In the genomic region with DNA sequence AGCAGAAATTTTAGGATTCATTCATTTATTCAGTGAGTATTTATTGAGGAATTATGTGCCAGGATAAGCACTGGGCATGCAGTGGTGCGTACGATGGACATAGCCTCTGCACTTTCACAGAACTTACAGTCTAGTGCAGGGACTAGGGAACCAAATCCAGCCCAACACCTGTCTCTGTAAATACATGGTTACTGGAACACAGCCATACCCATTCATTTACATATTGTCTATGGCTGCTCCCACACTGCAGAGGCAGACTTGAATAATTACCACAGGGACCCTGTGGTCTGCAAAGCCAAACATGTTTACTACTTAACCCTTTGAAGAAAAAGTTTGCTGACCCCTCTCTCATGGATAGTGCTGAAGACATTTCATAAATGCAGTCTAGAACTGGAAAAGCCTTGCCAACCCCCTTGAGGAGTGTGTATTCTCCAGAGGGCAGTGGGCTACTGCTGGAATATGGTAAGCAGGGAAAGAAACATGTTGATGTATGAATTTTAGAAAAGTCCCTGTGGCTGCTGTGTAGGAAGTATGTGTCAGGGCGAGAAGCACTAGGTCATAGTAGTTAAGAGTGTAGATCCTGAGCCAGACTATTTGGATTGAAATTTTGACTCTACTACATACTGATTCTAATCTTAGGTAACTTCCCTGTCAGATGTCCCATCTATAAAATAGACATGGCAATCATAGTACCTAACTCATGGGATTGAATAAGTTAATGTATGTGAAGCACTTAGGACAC, we compare ENCODE assay signal across 11 cellular contexts.
A peak's percentile ranks its signal among the peaks of the same experiment; 100 is the strongest.
DNase-seq lines count a peak whose midpoint lies in the region; ATAC-seq lines count a peak whose summit lies in the region.
"Had no signal": no experiment of that assay in that cellular context is flagged by ENCODE, and none has a peak within 500 bp of the region (broad histone marks: within the 10 kb centered on the region; RNA-seq: fewer than 3 reads in every experiment).

No MANE protein-coding gene starts in this region.

- H3K27me3 ChIP-seq in skeletal muscle satellite cell (ENCODE audit: control insufficient read depth, insufficient read depth, low read length): no peaks in the 10 kb centered on the region
- H3K27me3 ChIP-seq: adrenal gland, neural progenitor cell had no signal

- H3K9ac ChIP-seq in skeletal muscle satellite cell (ENCODE audit: low read depth, low read length): no peak overlapping the region
- H3K9ac ChIP-seq: neural progenitor cell had no signal

- no peaks in the 10 kb centered on the region for H3K36me3 ChIP-seq in skeletal muscle satellite cell (ENCODE audit: insufficient read depth, low read length)
- H3K36me3 ChIP-seq: adrenal gland, neural progenitor cell had no signal

- H3K4me1 ChIP-seq in skeletal muscle satellite cell (ENCODE audit: control insufficient read depth, insufficient read depth, low read length): peaks cover 21% of the 10 kb centered on the region

- H3K4me2 ChIP-seq in skeletal muscle satellite cell (ENCODE audit: low read length): peak overlapping the region; percentile 61
- H3K4me2 ChIP-seq: neural progenitor cell had no signal

- ATAC-seq in HG02884 (IDR thresholded peaks at IDR 0.05; ENCODE audit: unreplicated experiment): peak; percentile 80

- no peaks in the 10 kb centered on the region for H3K9me3 ChIP-seq in skeletal muscle satellite cell (replicated peaks; ENCODE audit: low read length)
- H3K9me3 ChIP-seq: adrenal gland had no signal

- DNase-seq in NCI-H748 (lab: John Stamatoyannopoulos, UW; ENCODE audit: unreplicated experiment) (peak; percentile 48), NCI-H748 treated with DMSO at 0.1 percent for 48 hours (lab: John Stamatoyannopoulos, UW) (no peak), NCI-H146 (lab: John Stamatoyannopoulos, UW) (peak; percentile 42), AML-193 (lab: John Stamatoyannopoulos, UW) (no peak), SKM-1 (lab: John Stamatoyannopoulos, UW; ENCODE audit: unreplicated experiment) (no peak), T-helper 2 cell (no peak)
- DNase-seq: adrenal gland, MV-4-11 had no signal

- no peak overlapping the region for H3K4me3 ChIP-seq in skeletal muscle satellite cell (ENCODE audit: low read length)
- H3K4me3 ChIP-seq: adrenal gland, neural progenitor cell had no signal

Comparison
In these comparisons a context has a peak if more than half of its experiments do, and no peak if none do; other contexts are left out.
1. DNase-seq: peak in NCI-H748 (single experiment) and NCI-H146 (single experiment); none in NCI-H748 treated with DMSO at 0.1 percent for 48 hours (single experiment), AML-193 (0 of 2), SKM-1 (single experiment) and T-helper 2 cell (0 of 5).